In genomic region chr3:112437146-112438022, GRCh38 we compare ENCODE assay signal across 8 cellular contexts.
A peak's percentile ranks its signal among the peaks of the same experiment; 100 is the strongest.
DNase-seq lines count a peak whose midpoint lies in the region; ATAC-seq, FAIRE-seq and TF ChIP-seq lines count a peak whose summit lies in the region.

No MANE protein-coding gene starts in this region.

- no peaks in the 10 kb centered on the region for H4K20me1 ChIP-seq in keratinocyte (ENCODE audit: control insufficient read depth, extremely low read depth, insufficient read depth, low read length)

- dilution Hi-C loops in keratinocyte (cut with MboI; ENCODE audit: extremely low pct_ligation_motif_present, low sequenced_read_pairs), result no loop called here

- H3K4me3 Mint-ChIP-seq in activated T-cell treated with anti-CD3 and anti-CD28 coated beads, Interleukin-2, amount 50 U/mL, for 24 hours, result no peak overlapping the region

- H3K36me3 Mint-ChIP-seq in activated T-cell treated with anti-CD3 and anti-CD28 coated beads, Interleukin-2, amount 50 U/mL, for 24 hours (ENCODE audit: low read depth), result peaks cover 5% of the 10 kb centered on the region

- H2AFZ ChIP-seq in keratinocyte (ENCODE audit: control insufficient read depth, low read length), result no peak overlapping the region

- peaks cover 52% of the 10 kb centered on the region for H3K4me1 Mint-ChIP-seq in activated T-cell treated with anti-CD3 and anti-CD28 coated beads, Interleukin-2, amount 50 U/mL, for 24 hours (ENCODE audit: low read depth)

- H3K79me2 ChIP-seq in keratinocyte (ENCODE audit: control insufficient read depth, insufficient read depth, low read length), result no peaks in the 10 kb centered on the region

- peaks cover 8% of the 10 kb centered on the region for H3K9me3 Mint-ChIP-seq in activated T-cell treated with anti-CD3 and anti-CD28 coated beads, Interleukin-2, amount 50 U/mL, for 24 hours

- no peaks in the 10 kb centered on the region for H3K9me1 ChIP-seq in keratinocyte (ENCODE audit: control insufficient read depth, extremely low read depth, insufficient read depth, low read length)

- no peak for FAIRE-seq in keratinocyte (lab: Jason Lieb, UNC)

- H3K9ac ChIP-seq in keratinocyte (ENCODE audit: control insufficient read depth, extremely low read depth, insufficient read depth, low read length), result no peak overlapping the region

- H3K4me3 ChIP-seq in left ventricle myocardium inferior, result no peak overlapping the region
- H3K4me3 ChIP-seq in keratinocyte (ENCODE audit: control insufficient read depth in 2 of 3, extremely low read depth in 1 of 3, insufficient read depth in 2 of 3, low read depth in 1 of 3, low read length in 3 of 3), result no peak overlapping the region

- H3K4me2 ChIP-seq in keratinocyte (ENCODE audit: control insufficient read depth, extremely low read depth, insufficient read depth, low read depth, low read length), result no peak overlapping the region

- H3K9me3 ChIP-seq in left ventricle myocardium inferior (replicated peaks) (peaks cover 27% of the 10 kb centered on the region), keratinocyte (ENCODE audit: control insufficient read depth, low read depth, low read length) (no peaks in the 10 kb centered on the region)

- H3K27me3 Mint-ChIP-seq in activated T-cell treated with anti-CD3 and anti-CD28 coated beads, Interleukin-2, amount 50 U/mL, for 24 hours, result no peaks in the 10 kb centered on the region

- H3K27me3 ChIP-seq in left ventricle myocardium inferior (ENCODE audit: low read depth) (no peaks in the 10 kb centered on the region), keratinocyte (ENCODE audit: control insufficient read depth, extremely low read depth, insufficient read depth, low read length) (no peaks in the 10 kb centered on the region)

- TF ChIP-seq CTCF in left ventricle myocardium inferior (IDR thresholded peaks at IDR 0.05; ENCODE audit: borderline replicate concordance), result peak; percentile 42
- TF ChIP-seq CTCF in keratinocyte (optimal IDR thresholded peaks at IDR 0.05 in 1 of 3, IDR thresholded peaks at IDR 0.05 in 1 of 3, conservative IDR thresholded peaks at IDR 0.05 in 1 of 3; ENCODE audit: extremely low read depth in 1 of 3, insufficient read depth in 2 of 3, low read length in 3 of 3), result peak; percentile 35 to 54 (median 44)

- H3K36me3 ChIP-seq in left ventricle myocardium inferior, result no peaks in the 10 kb centered on the region
- no peaks in the 10 kb centered on the region for H3K36me3 ChIP-seq in keratinocyte (ENCODE audit: control insufficient read depth in 2 of 2, extremely low read depth in 1 of 2, insufficient read depth in 2 of 2, low read length in 2 of 2)

- H3K27ac ChIP-seq in left ventricle myocardium inferior (replicated peaks) (no peak overlapping the region), keratinocyte (ENCODE audit: control insufficient read depth, insufficient read depth, low read length) (no peak overlapping the region)

- no peak for ATAC-seq in Right ventricle myocardium superior (ENCODE audit: poor library complexity)
- no peak for ATAC-seq in sciatic nerve
- ATAC-seq in HG02973 (IDR thresholded peaks at IDR 0.05; ENCODE audit: unreplicated experiment), result no peak

- H3K27ac Mint-ChIP-seq in activated T-cell treated with anti-CD3 and anti-CD28 coated beads, Interleukin-2, amount 50 U/mL, for 24 hours, result peak overlapping the region; percentile 28

- DNase-seq in left ventricle myocardium inferior (no peak), Right ventricle myocardium superior (no peak), LHCN-M2 (ENCODE audit: low read depth) (peak; percentile 38), keratinocyte (ENCODE audit: low read depth, low spot score) (no peak), superior temporal gyrus (ENCODE audit: extremely low spot score) (no peak), sciatic nerve (ENCODE audit: low spot score) (no peak)
- DNase-seq in activated T-cell treated with anti-CD3 and anti-CD28 coated beads, Interleukin-2, amount 50 U/mL, for 24 hours, result peak; percentile 48

- intact Hi-C loops in left ventricle myocardium inferior (cut with micrococcal nuclease), result no loop called here
- intact Hi-C loops in Right ventricle myocardium superior (cut with DNase I), result no loop called here
- intact Hi-C loops in sciatic nerve (cut with DNase I), result no loop called here

- H3K4me1 ChIP-seq in left ventricle myocardium inferior (no peaks in the 10 kb centered on the region), keratinocyte (ENCODE audit: control insufficient read depth, extremely low read depth, insufficient read depth, low read length) (no peaks in the 10 kb centered on the region)

Comparison
In these comparisons a context has a peak if more than half of its experiments do, and no peak if none do; other contexts are left out.
1. DNase-seq: peak in LHCN-M2 (single experiment) and activated T-cell treated with anti-CD3 and anti-CD28 coated beads, Interleukin-2, amount 50 U/mL, for 24 hours (single experiment); none in left ventricle myocardium inferior (single experiment), Right ventricle myocardium superior (single experiment), keratinocyte (single experiment), superior temporal gyrus (single experiment) and sciatic nerve (single experiment).